8 cellular contexts compared by ENCODE assay signal in genomic region chr7:97117372-97118188, GRCh38. TPM values are rescaled to one million over a fixed set of nuclear protein-coding genes. Genes with fewer than 3 reads are reported as not detected.
DNase-seq lines count a peak whose midpoint lies in the region; ATAC-seq, FAIRE-seq and TF ChIP-seq lines count a peak whose summit lies in the region.

Gene SDHAF3, plus strand, starts transcription at chr7:97117698. Its CDS starts 26 bp downstream, at chr7:97117724.

- TF ChIP-seq EP300 in HepG2 (IDR thresholded peaks at IDR 0.05; ENCODE audit: low read depth in 2 of 2, low read length in 2 of 2) (peak; percentile 38 to 51; a peak in 2 of 4 replicates), HepG2 (CRISPR knock-in tag; IDR thresholded peaks at IDR 0.05; ENCODE audit: borderline replicate concordance) (peak; percentile 26; the same call in 1 of the 2 replicates)

- in situ Hi-C loops in HepG2 (cut with HindIII; ENCODE audit: extremely low pct_ligation_motif_present, low pct_unique_long_range_greater_than_20kb) = loop anchor here (10.0 kb wide), 1 partner anchor 727 kb away; no protein-coding TSS in a partner anchor

- H3K4me3 ChIP-seq in HepG2 (replicated peaks in 1 of 3; ENCODE audit: insufficient read depth in 1 of 3, low read depth in 2 of 3, low read length in 3 of 3) = peak within 1 kb of the TSS; percentile 64 to 83 (median 80)

- H3K27me3 Mint-ChIP-seq in dendritic cell treated with granulocyte-macrophage colony-stimulating factor and Interleukin-4, amounts not matched to agents 40 ng/mL and 50 ng/mL, for 4 days = no peaks in the 10 kb centered on the region

- DNase-seq in CD1c-positive myeloid dendritic cell (ENCODE audit: extremely low spot score) (peak; percentile 99), NCI-H748 treated with DMSO at 0.1 percent for 48 hours (lab: John Stamatoyannopoulos, UW) (peak; percentile 94), HepG2 (ENCODE audit: low spot score) (peak; percentile 95)
- DNase-seq in activated CD4-positive, alpha-beta T cell treated with anti-CD3 and anti-CD28 coated beads, Interleukin-2, amount 50 U/mL, for 24 hours (ENCODE audit: low read depth in 1 of 2, low spot score in 1 of 2) = peak; percentile 96 to 98
- peak; percentile 98 for DNase-seq in stimulated activated CD4-positive, alpha-beta T cell treated with anti-CD3 and anti-CD28 coated beads, Interleukin-4, amount 100 ng/mL, for 1 hour

- H3K36me3 ChIP-seq in HepG2 (replicated peaks in 1 of 2; ENCODE audit: control insufficient read depth in 1 of 2, insufficient read depth in 2 of 2, low read length in 2 of 2) = no peaks in the 10 kb centered on the region

- H2AFZ ChIP-seq in HepG2 (ENCODE audit: low read length) = peak within 1 kb of the TSS; percentile 86

- peak within 1 kb of the TSS; percentile 76 for H3K27ac ChIP-seq in HepG2 (ENCODE audit: extremely low read length, insufficient read depth, low read length)

- TF ChIP-seq POLR2A in HepG2 (IDR thresholded peaks at IDR 0.05; ENCODE audit: insufficient read depth in 1 of 2, low read depth in 2 of 2, low read length in 2 of 2) = peak; percentile 92 to 97

- FAIRE-seq in HepG2 (lab: Jason Lieb, UNC) = peak; percentile 73

- peaks cover 13% of the 10 kb centered on the region for H3K9me3 Mint-ChIP-seq in dendritic cell treated with granulocyte-macrophage colony-stimulating factor and Interleukin-4, amounts not matched to agents 40 ng/mL and 50 ng/mL, for 4 days

- peak within 1 kb of the TSS; percentile 89 for H3K27ac Mint-ChIP-seq in dendritic cell treated with granulocyte-macrophage colony-stimulating factor and Interleukin-4, amounts not matched to agents 40 ng/mL and 50 ng/mL, for 4 days

- TSS peak; percentile 68 for BruUV-seq in HepG2 (replicated peaks; lab: Mats Ljungman, UMichigan)

- ATAC-seq in GM19372 (IDR thresholded peaks at IDR 0.05; ENCODE audit: low read depth, unreplicated experiment) (peak; percentile 83), HG03558 (IDR thresholded peaks at IDR 0.05; ENCODE audit: extremely low read depth, unreplicated experiment) (peak; percentile 93), HepG2 (peak; percentile 96)

- peak within 1 kb of the TSS; percentile 84 for H3K9ac ChIP-seq in HepG2 (ENCODE audit: insufficient read depth, low read depth, low read length)

- H3K4me2 ChIP-seq in HepG2 (ENCODE audit: low read depth, low read length) = peak within 1 kb of the TSS; percentile 83

- POLR2A ChIA-PET in HepG2 (lab: Yijun Ruan, JAX) = interaction anchor here (1.0 to 2.5 kb wide), 6 partner anchors 12 to 755 kb away, joined by 3 to 12 read pairs (median 6); partner anchors contain the start of gene ASNS

- no peaks in the 10 kb centered on the region; a peak in 1 of 5 replicates for H3K27me3 ChIP-seq in HepG2 (ENCODE audit: control insufficient read depth in 1 of 2, insufficient read depth in 2 of 2, low read length in 2 of 2)

- CTCF ChIA-PET in HepG2 (lab: Yijun Ruan, JAX; ENCODE audit: low intra/inter-chr PET ratio, low total read pairs) = interaction anchor here (0.9 kb wide), 1 partner anchor 62 kb away, joined by 3 read pairs; no protein-coding TSS in a partner anchor

- TF ChIP-seq RAD21 in HepG2 (CRISPR knock-in tag; IDR thresholded peaks at IDR 0.05) = peak; percentile 47; the same call in 1 of the 2 replicates

- H3K36me3 Mint-ChIP-seq in dendritic cell treated with granulocyte-macrophage colony-stimulating factor and Interleukin-4, amounts not matched to agents 40 ng/mL and 50 ng/mL, for 4 days (ENCODE audit: low read depth) = peaks cover 17% of the 10 kb centered on the region

- no peaks in the 10 kb centered on the region for H4K20me1 ChIP-seq in HepG2 (ENCODE audit: insufficient read depth, low read length)

- peak; percentile 76 for TF ChIP-seq CTCF in HepG2 (CRISPR knock-in tag; IDR thresholded peaks at IDR 0.05)

- peaks cover 36% of the 10 kb centered on the region for H3K4me1 Mint-ChIP-seq in dendritic cell treated with granulocyte-macrophage colony-stimulating factor and Interleukin-4, amounts not matched to agents 40 ng/mL and 50 ng/mL, for 4 days (ENCODE audit: low read depth)

- H3K9me3 ChIP-seq in HepG2 (ENCODE audit: low read length) = no peaks in the 10 kb centered on the region

- peak within 1 kb of the TSS; percentile 92 for H3K4me3 Mint-ChIP-seq in dendritic cell treated with granulocyte-macrophage colony-stimulating factor and Interleukin-4, amounts not matched to agents 40 ng/mL and 50 ng/mL, for 4 days

- WGBS in HepG2 (ENCODE audit: low lambda C conversion rate) = 8% methylated on average over 23 of the region's 59 CpGs

- H3K79me2 ChIP-seq in HepG2 (ENCODE audit: insufficient read depth, low read length) = peaks cover 41% of the 10 kb centered on the region

- peaks cover 30% of the 10 kb centered on the region for H3K4me1 ChIP-seq in HepG2 (ENCODE audit: insufficient read depth, low read length)

- intact Hi-C loops in dendritic cell treated with granulocyte-macrophage colony-stimulating factor and Interleukin-4, amounts not matched to agents 40 ng/mL and 50 ng/mL, for 4 days (cut with micrococcal nuclease) = loop anchor here (5.0 to 10.0 kb wide), 2 partner anchors 855 to 1167 kb away; partner anchors contain the start of gene BRI3
- intact Hi-C loops in HepG2 (cut with micrococcal nuclease; ENCODE audit: unreplicated experiment) = no loop called here

TF ChIP-seq in HepG2, 621 proteins besides CTCF, POLR2A, EP300 and RAD21 (continues in another document):
- TF ChIP-seq TBP (CRISPR knock-in tag; IDR thresholded peaks at IDR 0.05) = no peak
- TF ChIP-seq ZNF256 (CRISPR knock-in tag; conservative IDR thresholded peaks at IDR 0.05) = peak; percentile 75; the same call in 1 of the 2 replicates
- peak; percentile 90 for TF ChIP-seq HDAC1 (CRISPR knock-in tag; IDR thresholded peaks at IDR 0.05)
- no peak for TF ChIP-seq FOXP1 (IDR thresholded peaks at IDR 0.05)
- peak; percentile 38; the same call in 1 of the 2 replicates for TF ChIP-seq FOXP1 (CRISPR knock-in tag; IDR thresholded peaks at IDR 0.05)
- TF ChIP-seq SALL1 (CRISPR knock-in tag; IDR thresholded peaks at IDR 0.05) = peak; percentile 95
- peak; percentile 70 for TF ChIP-seq SP5 (CRISPR knock-in tag; IDR thresholded peaks at IDR 0.05; ENCODE audit: borderline replicate concordance, low read depth)
- TF ChIP-seq ATF5 (CRISPR knock-in tag; IDR thresholded peaks at IDR 0.05; ENCODE audit: low read depth) = peak; percentile 76; the same call in 1 of the 2 replicates
- no peak for TF ChIP-seq SMARCE1 (IDR thresholded peaks at IDR 0.05; ENCODE audit: borderline replicate concordance)
- peak; percentile 92; the same call in 1 of the 2 replicates for TF ChIP-seq ZZZ3 (CRISPR knock-in tag; IDR thresholded peaks at IDR 0.05; ENCODE audit: borderline replicate concordance)
- TF ChIP-seq SMAD1 (CRISPR knock-in tag; IDR thresholded peaks at IDR 0.05; ENCODE audit: borderline replicate concordance, low read depth) = peak; percentile 98; the same call in 1 of the 2 replicates
- TF ChIP-seq SOX13 (IDR thresholded peaks at IDR 0.05) = peak; percentile 55; the same call in 1 of the 2 replicates
- peak in 1 of 2 experiments; percentile 59; a peak in 2 of 4 replicates for TF ChIP-seq SOX13 (CRISPR knock-in tag; conservative IDR thresholded peaks at IDR 0.05 in 1 of 2, IDR thresholded peaks at IDR 0.05 in 1 of 2)
- TF ChIP-seq ZNF235 (CRISPR knock-in tag; IDR thresholded peaks at IDR 0.05; ENCODE audit: borderline replicate concordance) = 0 out of 2 replicates have a peak, but pooled peaks have one; percentile 60
- TF ChIP-seq ZNF33A (CRISPR knock-in tag; IDR thresholded peaks at IDR 0.05; ENCODE audit: borderline replicate concordance) = peak; percentile 68; the same call in 1 of the 2 replicates
- TF ChIP-seq ZNF563 (CRISPR knock-in tag; IDR thresholded peaks at IDR 0.05) = peak; percentile 59; the same call in 1 of the 2 replicates

RNA-seq across cellular contexts. Expression of gene SDHAF3, which starts in this region (rescaled TPM):
- 32.6 and 46.9 TPM in 2 replicates for total RNA-seq in HepG2 (2016; rRNA removed; fragmentation: Illumina TruSeq; extraction: Trizol)
- total RNA-seq in HepG2 (2016; cell fraction: cytosol; rRNA removed; fragmentation: Illumina TruSeq; extraction: Trizol; ENCODE audit: low read depth) = 16.0 and 21.0 TPM in 2 replicates
- 40.1 and 50.4 TPM in 2 replicates for total RNA-seq in HepG2 (2016; cell fraction: insoluble cytoplasmic fraction; rRNA removed; fragmentation: Illumina TruSeq; extraction: Trizol)
- 26.3 and 29.6 TPM in 2 replicates for total RNA-seq in HepG2 (2016; cell fraction: membrane; rRNA removed; fragmentation: Illumina TruSeq; extraction: Trizol)
- 17.6 and 22.6 TPM in 2 replicates for total RNA-seq in HepG2 (2016; cell fraction: nucleus; rRNA removed; fragmentation: Illumina TruSeq; extraction: Trizol)
- polyA plus RNA-seq in HepG2 (2011; rRNA removed) = 11.7 and 15.2 TPM in 2 replicates
- 7.3 and 9.3 TPM in 2 replicates for polyA plus RNA-seq in HepG2 (2011; cell fraction: cytosol; rRNA removed)
- 2.2 and 2.8 TPM in 2 replicates for polyA plus RNA-seq in HepG2 (2011; cell fraction: nucleus; rRNA removed)
- 21.1 and 45.4 TPM in 2 replicates for polyA plus RNA-seq in HepG2 (2012)
- 18.5 and 25.0 TPM in 2 replicates for polyA plus RNA-seq in HepG2 (2016; cell fraction: cytosol; fragmentation: Illumina TruSeq; extraction: Trizol; ENCODE audit: low read depth)
- 71.8 and 79.1 TPM in 2 replicates for polyA plus RNA-seq in HepG2 (2016; cell fraction: insoluble cytoplasmic fraction; fragmentation: Illumina TruSeq; extraction: Trizol; ENCODE audit: low read depth)
- 38.7 and 40.8 TPM in 2 replicates for polyA plus RNA-seq in HepG2 (2016; cell fraction: membrane; fragmentation: Illumina TruSeq; extraction: Trizol; ENCODE audit: low read depth)
- 32.4 and 35.9 TPM in 2 replicates for polyA plus RNA-seq in HepG2 (2016; cell fraction: nucleus; fragmentation: Illumina TruSeq; extraction: Trizol; ENCODE audit: insufficient read depth, low read depth)
- 27.1 and 28.0 TPM in 2 replicates for polyA minus RNA-seq in HepG2 (2011; rRNA and poly(A)+ RNA removed; ENCODE audit: low replicate concordance)
- 20.5 and 23.2 TPM in 2 replicates for polyA minus RNA-seq in HepG2 (2011; cell fraction: cytosol; rRNA and poly(A)+ RNA removed)
- 16.6 and 19.9 TPM in 2 replicates for polyA minus RNA-seq in HepG2 (2011; cell fraction: nucleus; rRNA and poly(A)+ RNA removed)

Comparison
In these comparisons a context has a peak if more than half of its experiments do, and no peak if none do; other contexts are left out.
1. Peak in every context shown above with its lines: DNase-seq, ATAC-seq, H3K4me3 ChIP-seq and H3K27ac ChIP-seq.